8 cellular contexts compared by ENCODE assay signal in the genomic region with DNA sequence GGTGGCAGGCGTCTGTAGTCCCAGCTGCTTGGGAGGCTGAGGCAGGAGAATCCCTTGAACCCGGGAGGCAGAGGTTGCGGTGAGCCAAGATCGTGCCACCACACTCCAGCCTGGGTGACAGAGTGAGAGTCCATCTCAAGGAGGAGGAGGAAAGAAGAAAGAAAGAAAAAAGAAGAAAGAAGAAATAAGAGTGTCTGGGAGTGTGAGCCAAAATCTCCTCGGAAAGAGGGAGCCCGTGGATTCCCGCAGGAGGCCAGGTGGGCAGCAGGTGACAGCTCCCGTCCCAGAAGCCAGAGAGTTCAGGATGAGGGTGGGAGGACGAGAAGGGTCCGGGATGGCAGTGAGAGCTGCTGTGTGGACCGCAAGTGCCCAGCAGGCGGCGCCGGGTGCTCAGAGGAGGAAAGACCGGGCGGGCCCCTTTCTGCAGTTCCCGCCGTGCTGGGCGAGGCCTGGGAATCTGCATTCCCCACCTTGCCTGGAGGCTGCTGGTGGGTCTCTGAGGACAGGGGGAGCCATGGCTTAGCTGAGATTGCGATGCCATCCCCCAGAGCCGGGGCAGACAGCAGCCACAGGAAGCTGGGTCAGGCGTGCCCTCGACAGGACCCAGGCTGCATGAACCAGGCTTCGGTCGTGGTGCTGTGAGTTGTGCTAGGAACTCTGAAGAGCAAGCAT. TPM values are rescaled to one million over a fixed set of nuclear protein-coding genes. Genes with fewer than 3 reads are reported as not detected.
DNase-seq lines count a peak whose midpoint lies in the region; ATAC-seq and TF ChIP-seq lines count a peak whose summit lies in the region.

No MANE protein-coding gene starts in this region.

- no peak overlapping the region for H3K4me2 ChIP-seq in fibroblast of lung (ENCODE audit: extremely low read depth, insufficient read depth, low read length)

- no peaks in the 10 kb centered on the region; the same call in 1 of the 2 replicates for H3K4me1 ChIP-seq in Panc1 (ENCODE audit: control insufficient read depth, insufficient read depth, low read length)
- no peaks in the 10 kb centered on the region for H3K4me1 ChIP-seq in fibroblast of lung (ENCODE audit: control insufficient read depth, extremely low read depth, insufficient read depth, low read length)
- no peaks in the 10 kb centered on the region for H3K4me1 ChIP-seq in neutrophil (ENCODE audit: control insufficient read depth in 1 of 2, insufficient read depth in 1 of 2, low read depth in 1 of 2, low read length in 1 of 2)
- H3K4me1 ChIP-seq in thyroid gland: peaks cover 6 to 23% of the 10 kb centered on the region in 2 donors

- H3K27me3 ChIP-seq in Panc1 (ENCODE audit: control insufficient read depth, insufficient read depth, low read length) (no peaks in the 10 kb centered on the region), fibroblast of lung (ENCODE audit: control insufficient read depth, insufficient read depth, low read length) (peaks cover 5% of the 10 kb centered on the region), neutrophil (peaks cover 50% of the 10 kb centered on the region), thyroid gland (no peaks in the 10 kb centered on the region)

- TF ChIP-seq CTCF in GM12873 (IDR thresholded peaks at IDR 0.05; ENCODE audit: insufficient read depth, low read depth, low read length, missing control alignments): peak; percentile 97
- TF ChIP-seq CTCF in Panc1 (IDR thresholded peaks at IDR 0.05): peak; percentile 100
- TF ChIP-seq CTCF in fibroblast of lung (conservative IDR thresholded peaks at IDR 0.05 in 1 of 2, IDR thresholded peaks at IDR 0.05 in 1 of 2; ENCODE audit: low read depth in 1 of 2, low read length in 2 of 2): peak; percentile 80 to 85
- peak; percentile 58 for TF ChIP-seq CTCF in neutrophil (IDR thresholded peaks at IDR 0.05)
- peak; percentile 21 to 77 (median 65) for TF ChIP-seq CTCF in thyroid gland (IDR thresholded peaks at IDR 0.05)

- H3K27ac ChIP-seq in Panc1 (ENCODE audit: low read length): no peak overlapping the region
- H3K27ac ChIP-seq in fibroblast of lung (ENCODE audit: insufficient read depth, low read length): no peak overlapping the region
- H3K27ac ChIP-seq in neutrophil: no peak overlapping the region
- no peak overlapping the region for H3K27ac ChIP-seq in thyroid gland

- H3K9ac ChIP-seq in fibroblast of lung (ENCODE audit: insufficient read depth, low read length): no peak overlapping the region

- H3K79me2 ChIP-seq in fibroblast of lung (ENCODE audit: control insufficient read depth, insufficient read depth, low read length): no peaks in the 10 kb centered on the region

- CTCF ChIA-PET in Panc1 (lab: Charles Lee): interaction anchor here (0.7 to 1.1 kb wide), 4 partner anchors 10 to 62 kb away, joined by 3 to 6 read pairs (median 4); no protein-coding TSS in a partner anchor

- in situ Hi-C loops in Panc1 (cut with HindIII; ENCODE audit: low pct_unique_long_range_greater_than_20kb, low sequenced_read_pairs): no loop called here

- H3K9me3 ChIP-seq in Panc1 (ENCODE audit: control insufficient read depth, insufficient read depth, low read depth, low read length) (no peaks in the 10 kb centered on the region), fibroblast of lung (ENCODE audit: control insufficient read depth, insufficient read depth, low read depth, low read length) (no peaks in the 10 kb centered on the region), neutrophil (no peaks in the 10 kb centered on the region), thyroid gland (no peaks in the 10 kb centered on the region)

- no peaks in the 10 kb centered on the region for H4K20me1 ChIP-seq in fibroblast of lung (ENCODE audit: control insufficient read depth, extremely low read depth, insufficient read depth, low read length)

- POLR2A ChIA-PET in Panc1 (lab: Charles Lee): interaction anchor here (0.6 kb wide), 1 partner anchor 20 kb away, joined by 3 read pairs; no protein-coding TSS in a partner anchor

- DNase-seq in HUDEP-2 (lab: John Stamatoyannopoulos, UW; ENCODE audit: unreplicated experiment in 76 of 76) (peak in 59 of 76 experiments; percentile 3 to 76 (median 38)), Panc1 (ENCODE audit: low read depth, low spot score) (peak; percentile 28), fibroblast of lung (ENCODE audit: low read depth in 2 of 2) (peak; percentile 35 to 53), thyroid gland (peak; percentile 51 to 58), GOT3 (lab: John Stamatoyannopoulos, UW) (no peak)
- peak; percentile 81 to 84 for DNase-seq in activated T-cell treated with anti-CD3 and anti-CD28 coated beads, Interleukin-2, amount 50 U/mL, for 48 hours

- H2AFZ ChIP-seq in fibroblast of lung (ENCODE audit: low read length): no peak overlapping the region

- no peak overlapping the region for H3K4me3 ChIP-seq in Panc1 (ENCODE audit: low read depth in 2 of 2, low read length in 2 of 2)
- H3K4me3 ChIP-seq in fibroblast of lung (replicated peaks in 1 of 4; ENCODE audit: control extremely low read depth in 1 of 4, insufficient read depth in 1 of 4, low read depth in 3 of 4, low read length in 4 of 4): no peak overlapping the region
- H3K4me3 ChIP-seq in neutrophil (ENCODE audit: low read depth in 1 of 2, low read length in 1 of 2): no peak overlapping the region
- H3K4me3 ChIP-seq in thyroid gland (replicated peaks in 1 of 3): no peak overlapping the region

- peak; percentile 94 for ATAC-seq in Panc1

- H3K36me3 ChIP-seq in Panc1 (ENCODE audit: control insufficient read depth, insufficient read depth, low read length) (no peaks in the 10 kb centered on the region), fibroblast of lung (ENCODE audit: control insufficient read depth, insufficient read depth, low read length) (no peaks in the 10 kb centered on the region), neutrophil (no peaks in the 10 kb centered on the region), thyroid gland (no peaks in the 10 kb centered on the region)

- no peak for TF ChIP-seq POLR2A in thyroid gland (IDR thresholded peaks at IDR 0.05)

- no TSS peak for BruUV-seq in Panc1 (replicated peaks; lab: Mats Ljungman, UMichigan)

- WGBS in thyroid gland, 2 donors: 14 to 24% methylated on average over 16 to 24 of the region's 25 CpGs

- intact Hi-C loops in Panc1 (cut with micrococcal nuclease; ENCODE audit: unreplicated experiment) (no loop called here), thyroid gland (cut with DNase I) (no loop called here)

RNA-seq across cellular contexts. Expression of gene AMZ1, which starts 17.1 kb away (rescaled TPM):
- total RNA-seq in Panc1 (2021; ENCODE audit: unreplicated experiment) (0.57 TPM), fibroblast of lung (0.26 and 0.33 TPM in 2 replicates), thyroid gland (1 to 10 TPM in 1 of 4 donors, under 1 TPM in 1, not detected in 2; 0.29 to 1.2 TPM)
- 0.91 TPM for polyA plus RNA-seq in Panc1 (2012; ENCODE audit: insufficient read length)
- polyA plus RNA-seq in fibroblast of lung: 0.23 and 0.26 TPM in 2 replicates
- polyA plus RNA-seq in fibroblast of lung (2012): 0.21 and 0.22 TPM in 2 replicates
- polyA minus RNA-seq in fibroblast of lung (ENCODE audit: low replicate concordance): 0.26 and 0.82 TPM in 2 replicates

RNA-seq across cellular contexts. Expression of gene TTYH3, which starts 39.1 kb away (rescaled TPM):
- total RNA-seq in Panc1 (2021; ENCODE audit: unreplicated experiment) (278 TPM), fibroblast of lung (15.4 and 19.7 TPM in 2 replicates), thyroid gland (10 to 100 TPM; 16.7 to 23.8 (median 21.4) TPM)
- 421 TPM for polyA plus RNA-seq in Panc1 (2012; ENCODE audit: insufficient read length)
- 17.4 and 24.5 TPM in 2 replicates for polyA plus RNA-seq in fibroblast of lung
- polyA plus RNA-seq in fibroblast of lung (2012): 53.0 and 66.0 TPM in 2 replicates
- polyA minus RNA-seq in fibroblast of lung (ENCODE audit: low replicate concordance): 31.5 and 42.5 TPM in 2 replicates

Comparison
In these comparisons a context has a peak if more than half of its experiments do, and no peak if none do; other contexts are left out.
1. RNA of gene TTYH3, which starts 39.1 kb away (total RNA-seq): 278 TPM in Panc1 (single experiment); 16.7 to 23.8 TPM in thyroid gland and 15.4 to 19.7 TPM in fibroblast of lung; every median in the first group is over 10 times any median in the second.
2. Peak in every context shown above with its lines, with median percentiles within 50 percentile points of each other: CTCF ChIP-seq.